Comparison of ENCODE assay signal across 8 cellular contexts in the genomic region with DNA sequence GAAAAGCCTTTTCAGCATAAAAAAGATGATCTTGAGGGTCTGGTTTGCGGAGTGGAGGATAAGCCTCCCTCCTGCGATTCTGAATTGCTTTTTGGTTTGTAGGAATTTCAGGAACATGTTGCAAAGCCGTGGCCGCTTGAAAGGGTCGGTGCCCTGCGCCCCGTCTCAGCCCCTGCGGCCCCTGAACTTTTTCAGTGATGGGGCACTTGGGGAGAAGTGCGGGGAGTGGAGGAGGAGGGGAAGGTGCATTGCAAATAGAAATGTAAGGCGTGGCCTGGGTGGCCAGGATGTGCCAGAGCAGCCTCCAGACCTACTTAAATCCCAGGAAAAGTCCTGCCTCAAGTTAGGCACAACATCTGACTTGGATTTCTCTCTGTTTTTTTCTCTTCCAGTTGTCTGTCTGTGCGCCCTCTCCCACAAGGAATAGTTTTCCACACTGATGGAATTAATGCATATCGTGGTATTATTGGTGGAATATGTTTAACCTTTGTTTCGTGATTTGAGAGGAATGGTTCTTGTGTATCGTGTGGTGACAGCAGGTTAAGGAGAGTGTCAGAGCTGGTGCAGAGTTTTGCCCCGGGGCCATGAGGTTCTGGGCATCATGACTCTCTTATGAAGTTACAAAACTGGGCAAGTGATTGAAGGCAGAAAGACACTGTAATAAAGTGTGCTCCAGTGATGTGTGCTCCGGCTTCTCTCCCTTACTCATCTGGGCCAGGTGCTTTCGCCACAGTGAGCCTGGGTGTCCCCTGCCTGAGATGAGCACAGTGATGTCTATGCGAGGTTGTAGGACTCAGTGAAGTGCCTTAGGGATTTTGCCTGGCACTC.
DNase-seq lines count a peak whose midpoint lies in the region; ATAC-seq, FAIRE-seq and TF ChIP-seq lines count a peak whose summit lies in the region.

No MANE protein-coding gene starts in this region.

- no peak for DNase-seq in stimulated activated naive CD8-positive, alpha-beta T cell treated with anti-CD3 and anti-CD28 coated beads, Interleukin-15, Interleukin-2, amounts not matched to agents 100 U/mL and 50 U/mL, for 24 hours
- DNase-seq in MCF 10A (ENCODE audit: unreplicated experiment) (peak; percentile 43), mesothelial cell of epicardium (ENCODE audit: low spot score in 2 of 2, unreplicated experiment in 2 of 2) (no peak), SKM-1 (lab: John Stamatoyannopoulos, UW; ENCODE audit: unreplicated experiment) (no peak), GM12891 (ENCODE audit: insufficient read length, low spot score) (no peak), dedifferentiated amniotic fluid mesenchymal stem cell (ENCODE audit: extremely low spot score) (no peak)

- intact Hi-C loops in MCF 10A (cut with micrococcal nuclease) = loop anchor here (1.0 kb wide), 4 partner anchors 50 to 222 kb away; no protein-coding TSS in a partner anchor

- no peak for TF ChIP-seq CTCF in MCF 10A (IDR thresholded peaks at IDR 0.05; ENCODE audit: unreplicated experiment)
- TF ChIP-seq CTCF in mesothelial cell of epicardium (IDR thresholded peaks at IDR 0.05; ENCODE audit: unreplicated experiment) = no peak

- TF ChIP-seq POLR2A in GM12891 (IDR thresholded peaks at IDR 0.05; ENCODE audit: low read depth, low read length) = no peak

- BruUV-seq in MCF 10A (replicated peaks; lab: Mats Ljungman, UMichigan) = no TSS peak

- CTCF ChIA-PET in MCF 10A (lab: Yijun Ruan, JAX) = interaction anchor here (0.6 kb wide), 2 partner anchors 10 to 201 kb away, joined by 3 to 5 read pairs; no protein-coding TSS in a partner anchor

- H3K4me3 Mint-ChIP-seq in stimulated activated naive CD8-positive, alpha-beta T cell treated with anti-CD3 and anti-CD28 coated beads, Interleukin-15, Interleukin-2, amounts not matched to agents 100 ng/mL and 50 ng/mL, for 24 hours = peak overlapping the region; percentile 94
- peak overlapping the region; percentile 76 for H3K4me3 Mint-ChIP-seq in MCF 10A (ENCODE audit: unreplicated experiment)
- peak overlapping the region; percentile 82 for H3K4me3 Mint-ChIP-seq in mesothelial cell of epicardium

- H3K4me1 Mint-ChIP-seq in stimulated activated naive CD8-positive, alpha-beta T cell treated with anti-CD3 and anti-CD28 coated beads, Interleukin-15, Interleukin-2, amounts not matched to agents 100 ng/mL and 50 ng/mL, for 24 hours (ENCODE audit: low read depth) = peaks cover 56% of the 10 kb centered on the region
- H3K4me1 Mint-ChIP-seq in MCF 10A (ENCODE audit: insufficient read depth, unreplicated experiment) = peaks cover 27% of the 10 kb centered on the region
- peaks cover 85% of the 10 kb centered on the region for H3K4me1 Mint-ChIP-seq in mesothelial cell of epicardium

- no peaks in the 10 kb centered on the region for H3K9me3 Mint-ChIP-seq in stimulated activated naive CD8-positive, alpha-beta T cell treated with anti-CD3 and anti-CD28 coated beads, Interleukin-15, Interleukin-2, amounts not matched to agents 100 ng/mL and 50 ng/mL, for 24 hours
- no peaks in the 10 kb centered on the region for H3K9me3 Mint-ChIP-seq in MCF 10A (ENCODE audit: unreplicated experiment)
- no peaks in the 10 kb centered on the region for H3K9me3 Mint-ChIP-seq in mesothelial cell of epicardium

- no peaks in the 10 kb centered on the region for H3K27me3 Mint-ChIP-seq in stimulated activated naive CD8-positive, alpha-beta T cell treated with anti-CD3 and anti-CD28 coated beads, Interleukin-15, Interleukin-2, amounts not matched to agents 100 ng/mL and 50 ng/mL, for 24 hours
- no peaks in the 10 kb centered on the region for H3K27me3 Mint-ChIP-seq in MCF 10A (ENCODE audit: insufficient read depth, unreplicated experiment)
- H3K27me3 Mint-ChIP-seq in mesothelial cell of epicardium (ENCODE audit: low read depth) = no peaks in the 10 kb centered on the region

- H3K36me3 Mint-ChIP-seq in stimulated activated naive CD8-positive, alpha-beta T cell treated with anti-CD3 and anti-CD28 coated beads, Interleukin-15, Interleukin-2, amounts not matched to agents 100 ng/mL and 50 ng/mL, for 24 hours (ENCODE audit: low read depth) = no peaks in the 10 kb centered on the region
- peaks cover 6% of the 10 kb centered on the region for H3K36me3 Mint-ChIP-seq in MCF 10A (ENCODE audit: insufficient read depth, unreplicated experiment)
- H3K36me3 Mint-ChIP-seq in mesothelial cell of epicardium = no peaks in the 10 kb centered on the region

- H3K27ac Mint-ChIP-seq in stimulated activated naive CD8-positive, alpha-beta T cell treated with anti-CD3 and anti-CD28 coated beads, Interleukin-15, Interleukin-2, amounts not matched to agents 100 ng/mL and 50 ng/mL, for 24 hours = no peak overlapping the region
- H3K27ac Mint-ChIP-seq in MCF 10A (ENCODE audit: low read depth, unreplicated experiment) = peak overlapping the region; percentile 82
- peak overlapping the region; percentile 88 for H3K27ac Mint-ChIP-seq in mesothelial cell of epicardium

- POLR2A ChIA-PET in MCF 10A (lab: Yijun Ruan, JAX) = interaction anchor here (1.0 to 2.5 kb wide), 9 partner anchors 9 to 334 kb away, joined by 4 to 11 read pairs (median 4); a partner anchor contains a TSS

- ATAC-seq in stimulated activated naive CD8-positive, alpha-beta T cell treated with anti-CD3 and anti-CD28 coated beads, Interleukin-15, Interleukin-2, amounts not matched to agents 100 U/mL and 50 U/mL, for 24 hours = no peak
- no peak for ATAC-seq in HG03139 (IDR thresholded peaks at IDR 0.05; ENCODE audit: unreplicated experiment)

- no peak for FAIRE-seq in GM12891 (lab: Jason Lieb, UNC)

TF ChIP-seq in GM12891, 5 proteins besides CTCF, POLR2A, EP300 and RAD21:
- TF ChIP-seq SPI1 (IDR thresholded peaks at IDR 0.05; ENCODE audit: low read depth, low read length) (no peak), POLR2AphosphoS5 (IDR thresholded peaks at IDR 0.05; ENCODE audit: low read depth, low read length) (no peak), PAX5 (IDR thresholded peaks at IDR 0.05; ENCODE audit: insufficient read depth, low read length, severe bottlenecking) (no peak), POU2F2 (IDR thresholded peaks at IDR 0.05; ENCODE audit: low read depth, low read length) (no peak), TAF1 (IDR thresholded peaks at IDR 0.05; ENCODE audit: low read depth, low read length) (no peak)
